ENCODE assay signal across 2 cellular contexts in the genomic region with DNA sequence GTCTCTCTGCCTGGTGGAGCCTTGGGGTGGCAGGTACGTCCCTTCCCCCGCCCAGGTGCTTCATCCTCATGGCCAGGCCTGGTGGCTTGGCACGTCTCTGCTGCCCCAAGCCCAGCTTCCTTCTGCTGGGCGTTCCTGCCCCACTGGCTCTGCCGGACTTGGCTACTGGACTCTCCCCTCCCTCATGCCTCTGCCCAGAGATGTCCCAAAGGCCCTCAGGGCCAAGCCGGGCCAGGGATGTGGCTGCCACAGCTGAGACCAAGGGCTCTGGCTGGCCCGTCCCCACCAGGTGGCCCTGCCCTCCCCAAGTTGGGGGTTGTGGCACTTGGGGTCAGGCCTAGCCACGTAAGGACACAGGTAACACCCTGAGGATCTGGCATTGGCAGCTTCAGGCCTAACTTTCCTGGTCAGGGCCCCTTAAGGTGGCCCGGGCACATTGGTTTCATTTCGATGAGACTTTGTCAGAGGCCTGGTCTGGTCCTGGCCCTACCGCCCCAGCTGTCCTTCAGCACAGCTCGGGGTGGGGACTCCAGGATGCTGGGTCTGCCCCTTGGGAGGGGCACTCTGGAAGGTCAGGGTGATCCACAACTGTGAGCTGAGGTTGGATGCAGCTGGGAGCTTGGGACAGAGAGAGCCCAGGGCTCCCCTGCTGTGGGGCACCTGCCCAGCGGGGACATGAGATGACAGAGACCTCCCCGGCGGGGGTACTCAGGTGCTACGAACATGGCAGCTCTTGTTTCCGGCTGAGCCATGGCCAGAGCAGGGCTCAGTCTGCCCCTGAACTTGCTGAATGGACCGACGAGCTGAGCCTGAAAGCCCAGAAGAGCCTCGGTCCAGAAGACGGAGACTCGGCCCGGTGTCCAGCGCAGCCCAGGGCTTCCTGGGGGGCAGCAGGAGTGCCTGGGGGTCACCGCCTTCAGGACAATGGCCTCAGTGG.
TF ChIP-seq lines count a peak whose summit lies in the region.

No MANE protein-coding gene starts in this region.

TF ChIP-seq in HCT116, 20 proteins besides CTCF, POLR2A, EP300 and RAD21 (continued from another document):
- TF ChIP-seq POLR2AphosphoS5 (IDR thresholded peaks at IDR 0.05; ENCODE audit: low read depth, low read length): 0 out of 2 replicates have a peak, but pooled peaks have one; percentile 10

TF ChIP-seq in GM12891, 5 proteins besides CTCF, POLR2A, EP300 and RAD21 (continued from another document):
- TF ChIP-seq POU2F2 (IDR thresholded peaks at IDR 0.05; ENCODE audit: low read depth, low read length): no peak
